ENCODE assay signal across 3 cellular contexts in the genomic region with DNA sequence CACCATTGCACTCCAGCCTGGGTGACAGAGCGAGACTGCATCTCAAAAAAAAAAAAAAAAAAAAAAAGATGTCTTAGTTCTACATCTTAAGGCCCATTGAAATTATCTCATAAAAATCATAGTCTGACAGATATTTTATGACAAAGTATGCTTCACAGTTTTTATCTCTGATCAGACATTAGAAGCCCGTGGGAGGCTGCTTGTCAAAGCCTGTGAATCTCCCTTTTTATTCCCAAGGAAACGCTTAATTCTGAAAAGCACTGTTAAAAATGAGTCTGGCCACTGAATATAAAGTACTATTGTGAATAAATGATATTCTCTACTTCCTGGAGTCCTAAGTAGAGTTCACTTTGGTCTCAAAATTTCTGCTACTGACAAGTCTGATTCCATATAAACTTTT.
"Had no signal": no experiment of that assay in that cellular context is flagged by ENCODE, and none has a peak within 500 bp of the region (broad histone marks: within the 10 kb centered on the region; RNA-seq: fewer than 3 reads in every experiment).

No MANE protein-coding gene starts in this region.

- ATAC-seq: GM12878 had no signal

- H3K4me3 ChIP-seq: GM12878 had no signal

- DNase-seq: GDM1, GF-D8 had no signal
